Comparison of ENCODE assay signal across 12 cellular contexts in the genomic region with DNA sequence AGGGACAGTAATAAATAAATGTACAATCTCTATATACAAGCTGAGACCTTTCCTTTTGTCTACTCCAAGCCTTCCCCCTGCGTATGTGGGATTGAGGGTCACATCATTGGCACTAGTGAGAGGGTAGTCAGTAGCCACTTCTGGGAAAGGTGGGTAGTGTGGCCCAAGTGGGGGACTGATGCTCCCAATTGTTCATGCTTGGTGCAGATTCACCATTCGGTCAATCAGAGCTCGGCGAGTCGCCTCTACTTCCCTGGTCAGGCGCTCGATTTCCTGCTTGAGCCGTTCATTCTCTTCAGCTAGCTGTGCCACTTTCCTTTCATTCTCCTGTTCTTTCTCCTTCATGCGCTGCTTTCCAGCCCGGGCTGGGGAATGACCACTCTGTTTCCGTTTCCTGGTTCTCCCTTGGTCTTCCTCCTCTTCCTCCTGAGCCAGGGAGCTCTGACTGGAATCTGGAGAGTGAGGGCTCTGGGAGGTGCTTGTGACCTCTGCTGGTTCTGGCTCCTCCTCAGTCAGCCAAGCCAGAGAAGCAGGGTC. TPM values are rescaled to one million over a fixed set of nuclear protein-coding genes. Genes with fewer than 3 reads are reported as not detected.
A peak's percentile ranks its signal among the peaks of the same experiment; 100 is the strongest.
DNase-seq lines count a peak whose midpoint lies in the region; ATAC-seq, FAIRE-seq and TF ChIP-seq lines count a peak whose summit lies in the region.
"Had no signal": no experiment of that assay in that cellular context is flagged by ENCODE, and none has a peak within 500 bp of the region (broad histone marks: within the 10 kb centered on the region; RNA-seq: fewer than 3 reads in every experiment).

No MANE protein-coding gene starts in this region.

- POLR2A ChIA-PET in AG04450 (lab: Yijun Ruan, JAX), result interaction anchor here (0.6 kb wide), 2 partner anchors 10 to 53 kb away, joined by 4 read pairs; no protein-coding TSS in a partner anchor
- POLR2A ChIA-PET in naive thymus-derived CD8-positive, alpha-beta T cell (lab: Charles Lee), result interaction anchor here (1.0 to 8.6 kb wide), 3 partner anchors 9 to 38 kb away, joined by 3 to 135 read pairs (median 5); partner anchors contain the start of gene ARHGAP9

- CTCF ChIA-PET in AG04450 (lab: Charles Lee), result interaction anchor here (1.2 to 1.8 kb wide), 2 partner anchors 58 to 67 kb away, joined by 3 to 5 read pairs; no protein-coding TSS in a partner anchor

- H3K79me2 ChIP-seq in GM23338 (replicated peaks; ENCODE audit: insufficient read depth) (peaks cover 26% of the 10 kb centered on the region), astrocyte (ENCODE audit: insufficient read depth, low read length) (peaks cover 38% of the 10 kb centered on the region), neural progenitor cell (ENCODE audit: low read depth) (peaks cover 11% of the 10 kb centered on the region)

- H3F3A ChIP-seq in GM23338 (replicated peaks; ENCODE audit: low read depth) (peaks cover 86% of the 10 kb centered on the region), neural progenitor cell (ENCODE audit: low read depth) (peaks cover 37% of the 10 kb centered on the region)

- no peak overlapping the region for H2AFZ ChIP-seq in GM23338
- H2AFZ ChIP-seq in astrocyte (ENCODE audit: low read depth, low read length), result no peak overlapping the region
- H2AFZ ChIP-seq in neural progenitor cell (replicated peaks), result no peak overlapping the region

- peaks cover 29% of the 10 kb centered on the region for H3K4me1 Mint-ChIP-seq in GM23338
- peaks cover 36% of the 10 kb centered on the region for H3K4me1 Mint-ChIP-seq in astrocyte (ENCODE audit: low read depth, unreplicated experiment)
- peaks cover 25 to 50% (median 37%) of the 10 kb centered on the region in 4 donors for H3K4me1 Mint-ChIP-seq in naive thymus-derived CD8-positive, alpha-beta T cell
- H3K4me1 Mint-ChIP-seq in neural progenitor cell, result peaks cover 24% of the 10 kb centered on the region

- peaks cover 5% of the 10 kb centered on the region; the same call in 1 of the 2 replicates for H3K9me3 ChIP-seq in AG04450 (ENCODE audit: control insufficient read depth, insufficient read depth, low read length)
- no peaks in the 10 kb centered on the region for H3K9me3 ChIP-seq in astrocyte (ENCODE audit: insufficient read depth, low read depth, low read length)
- H3K9me3 ChIP-seq in neural progenitor cell (ENCODE audit: low read depth), result no peaks in the 10 kb centered on the region

- H3K9me3 Mint-ChIP-seq in GM23338 (no peaks in the 10 kb centered on the region), astrocyte (ENCODE audit: unreplicated experiment) (no peaks in the 10 kb centered on the region), neural progenitor cell (no peaks in the 10 kb centered on the region)
- no peaks in the 10 kb centered on the region for H3K9me3 Mint-ChIP-seq in naive thymus-derived CD8-positive, alpha-beta T cell

- no peaks in the 10 kb centered on the region for H3K9me2 ChIP-seq in GM23338 (ENCODE audit: insufficient read depth)

- H3K4me2 ChIP-seq in GM23338 (no peak overlapping the region), astrocyte (ENCODE audit: low read length) (no peak overlapping the region), neural progenitor cell (no peak overlapping the region)

- TF ChIP-seq CTCF in AG04450 (IDR thresholded peaks at IDR 0.05; ENCODE audit: low read depth, low read length), result no peak
- no peak for TF ChIP-seq CTCF in GM23338 (conservative IDR thresholded peaks at IDR 0.05; ENCODE audit: low read depth in 2 of 2)
- no peak for TF ChIP-seq CTCF in astrocyte (IDR thresholded peaks at IDR 0.05; ENCODE audit: insufficient read depth, low read depth, low read length)
- TF ChIP-seq CTCF in neural progenitor cell (IDR thresholded peaks at IDR 0.05), result no peak

- no peak for FAIRE-seq in astrocyte (lab: Jason Lieb, UNC)
- FAIRE-seq: islet of Langerhans, TTC549 had no signal

- peaks cover 44% of the 10 kb centered on the region for H4K20me1 ChIP-seq in GM23338 (replicated peaks; ENCODE audit: insufficient read depth)
- peaks cover 78% of the 10 kb centered on the region for H4K20me1 ChIP-seq in astrocyte (ENCODE audit: insufficient read depth, low read length)
- peaks cover 28% of the 10 kb centered on the region for H4K20me1 ChIP-seq in neural progenitor cell (ENCODE audit: low read depth)

- peak overlapping the region; percentile 4 for H3K27ac ChIP-seq in AG04450 (ENCODE audit: low read depth, low read length)
- H3K27ac ChIP-seq in GM23338 (ENCODE audit: low read depth), result peak overlapping the region; percentile 98
- H3K27ac ChIP-seq in astrocyte (ENCODE audit: low read depth, low read length), result no peak overlapping the region
- H3K27ac ChIP-seq in neural progenitor cell, result no peak overlapping the region

- peaks cover 25% of the 10 kb centered on the region for H3K4me1 ChIP-seq in GM23338 (ENCODE audit: insufficient read depth)
- H3K4me1 ChIP-seq in astrocyte (ENCODE audit: insufficient read depth, low read length), result peaks cover 31% of the 10 kb centered on the region
- H3K4me1 ChIP-seq in neural progenitor cell, result peaks cover 18% of the 10 kb centered on the region

- H3K4me3 Mint-ChIP-seq in GM23338, result no peak overlapping the region
- peak overlapping the region; percentile 46 for H3K4me3 Mint-ChIP-seq in astrocyte (ENCODE audit: unreplicated experiment)
- peak overlapping the region in 1 of 10 donors; percentile 14 for H3K4me3 Mint-ChIP-seq in naive thymus-derived CD8-positive, alpha-beta T cell
- H3K4me3 Mint-ChIP-seq in neural progenitor cell, result no peak overlapping the region

- H3K4me3 ChIP-seq in AG04450 (ENCODE audit: low read depth, low read length) (no peak overlapping the region), GM23338 (no peak overlapping the region), astrocyte (ENCODE audit: insufficient read depth, low read depth, low read length) (no peak overlapping the region), neural progenitor cell (no peak overlapping the region)

- peaks cover 33% of the 10 kb centered on the region for H3K27me3 Mint-ChIP-seq in GM23338 (ENCODE audit: insufficient read depth, low read depth, poor library complexity)
- H3K27me3 Mint-ChIP-seq in astrocyte (ENCODE audit: low read depth, unreplicated experiment), result no peaks in the 10 kb centered on the region
- H3K27me3 Mint-ChIP-seq in naive thymus-derived CD8-positive, alpha-beta T cell, result no peaks in the 10 kb centered on the region
- H3K27me3 Mint-ChIP-seq in neural progenitor cell (ENCODE audit: insufficient read depth, low read depth), result peaks cover 7% of the 10 kb centered on the region

- H3K9ac ChIP-seq in astrocyte (ENCODE audit: low read length), result peak overlapping the region; percentile 24
- H3K9ac ChIP-seq in neural progenitor cell, result no peak overlapping the region

- H3K27me3 ChIP-seq in AG04450 (ENCODE audit: control insufficient read depth, insufficient read depth, low read length) (no peaks in the 10 kb centered on the region), GM23338 (ENCODE audit: insufficient read depth) (no peaks in the 10 kb centered on the region), astrocyte (ENCODE audit: insufficient read depth, low read length) (no peaks in the 10 kb centered on the region), neural progenitor cell (no peaks in the 10 kb centered on the region)

- H3K36me3 ChIP-seq in GM23338 (ENCODE audit: insufficient read depth) (peaks cover 61% of the 10 kb centered on the region), astrocyte (ENCODE audit: insufficient read depth, low read length) (peaks cover 54% of the 10 kb centered on the region), neural progenitor cell (peaks cover 10% of the 10 kb centered on the region)

- DNase-seq in AG04450 (ENCODE audit: low read depth, low spot score), result no peak
- DNase-seq in GM23338 (ENCODE audit: low spot score), result no peak
- no peak for DNase-seq in astrocyte (ENCODE audit: low read depth)
- DNase-seq in naive thymus-derived CD8-positive, alpha-beta T cell, result no peak
- DNase-seq in KBM-7, result no peak
- no peak for DNase-seq in retina
- DNase-seq in neural progenitor cell (ENCODE audit: low spot score), result no peak
- no peak for DNase-seq in mesenteric fat pad (ENCODE audit: low spot score)
- DNase-seq: activated gamma-delta T cell treated with Interleukin-2 at 50 U/mL for 16 hours, NCI-H1930 had no signal

- H3K27ac Mint-ChIP-seq in GM23338 (peak overlapping the region; percentile 60), astrocyte (ENCODE audit: unreplicated experiment) (peak overlapping the region; percentile 80), neural progenitor cell (no peak overlapping the region)
- peak overlapping the region in 9 of 10 donors; percentile 4 to 100 (median 77) for H3K27ac Mint-ChIP-seq in naive thymus-derived CD8-positive, alpha-beta T cell

- ATAC-seq in GM23338, result no peak
- no peak for ATAC-seq in naive thymus-derived CD8-positive, alpha-beta T cell

- peaks cover 79% of the 10 kb centered on the region for H3K36me3 Mint-ChIP-seq in GM23338 (ENCODE audit: low read depth)
- peaks cover 48% of the 10 kb centered on the region for H3K36me3 Mint-ChIP-seq in astrocyte (ENCODE audit: low read depth, unreplicated experiment)
- peaks cover 4 to 78% (median 28%) of the 10 kb centered on the region in 3 donors for H3K36me3 Mint-ChIP-seq in naive thymus-derived CD8-positive, alpha-beta T cell
- H3K36me3 Mint-ChIP-seq in neural progenitor cell, result peaks cover 44% of the 10 kb centered on the region

- in situ Hi-C loops in KBM-7 (cut with MboI; ENCODE audit: low pct_unique_long_range_greater_than_20kb, low sequenced_read_pairs), result no loop called here

RNA-seq across cellular contexts. Expression of gene DDIT3, which starts 3.6 kb away (rescaled TPM):
- polyA plus RNA-seq in AG04450 (2011; rRNA removed) (64.9 and 69.0 TPM in 2 replicates), GM23338 (2016; fragmentation: Nextera tagmentation; extraction: Ambion mirVana) (11.7 and 12.5 TPM in 2 replicates)
- polyA minus RNA-seq in AG04450 (2011; rRNA and poly(A)+ RNA removed), result 28.6 and 30.8 TPM in 2 replicates
- total RNA-seq in GM23338 (2014; rRNA removed; shearing (Covaris generic)), result 3.9 and 4.1 TPM in 2 replicates
- total RNA-seq in astrocyte (42.6 and 45.1 TPM in 2 replicates), neural progenitor cell (ENCODE audit: low replicate concordance) (2.3 and 4.3 TPM in 2 replicates), mesenteric fat pad (32.2 TPM)
- total RNA-seq in naive thymus-derived CD8-positive, alpha-beta T cell, result 10 to 100 TPM; 88.0 to 89.5 TPM
- polyA plus RNA-seq in naive thymus-derived CD8-positive, alpha-beta T cell, result 10 to 100 TPM; 13.1 to 18.7 (median 15.5) TPM

RNA-seq across cellular contexts. Expression of gene MBD6, which starts 5.9 kb away (rescaled TPM):
- 3.3 and 4.9 TPM in 2 replicates for polyA plus RNA-seq in AG04450 (2011; rRNA removed)
- 7.4 and 7.5 TPM in 2 replicates for polyA minus RNA-seq in AG04450 (2011; rRNA and poly(A)+ RNA removed)
- total RNA-seq in GM23338 (2014; rRNA removed; shearing (Covaris generic)), result 12.5 and 16.9 TPM in 2 replicates
- 17.1 and 18.3 TPM in 2 replicates for polyA plus RNA-seq in GM23338 (2016; fragmentation: Nextera tagmentation; extraction: Ambion mirVana)
- total RNA-seq in astrocyte, result 55.3 and 58.5 TPM in 2 replicates
- total RNA-seq in naive thymus-derived CD8-positive, alpha-beta T cell, result 100 to 1,000 TPM in 1 of 2 experiments, 10 to 100 TPM in 1; 98.5 to 104 TPM
- 1 to 10 TPM in 2 of 3 donors, under 1 TPM in 1; 0.38 to 2.5 (median 2.1) TPM for polyA plus RNA-seq in naive thymus-derived CD8-positive, alpha-beta T cell
- total RNA-seq in neural progenitor cell (ENCODE audit: low replicate concordance), result 3.6 and 5.4 TPM in 2 replicates
- 66.0 TPM for total RNA-seq in mesenteric fat pad

RNA-seq across cellular contexts. Expression of gene MARS1, which starts 28.8 kb away (rescaled TPM):
- 236 and 252 TPM in 2 replicates for polyA plus RNA-seq in AG04450 (2011; rRNA removed)
- 230 and 259 TPM in 2 replicates for polyA minus RNA-seq in AG04450 (2011; rRNA and poly(A)+ RNA removed)
- 247 and 266 TPM in 2 replicates for total RNA-seq in GM23338 (2014; rRNA removed; shearing (Covaris generic))
- 351 and 389 TPM in 2 replicates for polyA plus RNA-seq in GM23338 (2016; fragmentation: Nextera tagmentation; extraction: Ambion mirVana)
- total RNA-seq in astrocyte, result 351 and 384 TPM in 2 replicates
- 100 to 1,000 TPM; 368 to 386 TPM for total RNA-seq in naive thymus-derived CD8-positive, alpha-beta T cell
- polyA plus RNA-seq in naive thymus-derived CD8-positive, alpha-beta T cell, result 10 to 100 TPM; 81.0 to 93.5 (median 91.9) TPM
- 109 and 116 TPM in 2 replicates for total RNA-seq in neural progenitor cell (ENCODE audit: low replicate concordance)
- total RNA-seq in mesenteric fat pad, result 145 TPM

RNA-seq across cellular contexts. Expression of gene DCTN2, which starts 30.3 kb away (rescaled TPM):
- polyA plus RNA-seq in AG04450 (2011; rRNA removed) (146 and 160 TPM in 2 replicates), GM23338 (2016; fragmentation: Nextera tagmentation; extraction: Ambion mirVana) (56.1 and 62.3 TPM in 2 replicates)
- polyA minus RNA-seq in AG04450 (2011; rRNA and poly(A)+ RNA removed), result 125 and 146 TPM in 2 replicates
- 134 and 157 TPM in 2 replicates for total RNA-seq in GM23338 (2014; rRNA removed; shearing (Covaris generic))
- total RNA-seq in astrocyte (94.5 and 107 TPM in 2 replicates), neural progenitor cell (ENCODE audit: low replicate concordance) (147 and 192 TPM in 2 replicates), mesenteric fat pad (106 TPM)
- total RNA-seq in naive thymus-derived CD8-positive, alpha-beta T cell, result 10 to 100 TPM; 69.0 to 70.5 TPM
- polyA plus RNA-seq in naive thymus-derived CD8-positive, alpha-beta T cell, result 10 to 100 TPM; 60.6 to 67.8 (median 67.7) TPM

RNA-seq across cellular contexts. Expression of gene KIF5A, which starts 33.2 kb away (rescaled TPM):
- polyA plus RNA-seq in AG04450 (2011; rRNA removed), result 0.38 and 0.45 TPM in 2 replicates
- polyA minus RNA-seq in AG04450 (2011; rRNA and poly(A)+ RNA removed), result 0.52 and 0.97 TPM in 2 replicates
- 16.5 and 21.3 TPM in 2 replicates for total RNA-seq in GM23338 (2014; rRNA removed; shearing (Covaris generic))
- 9.1 and 11.1 TPM in 2 replicates for polyA plus RNA-seq in GM23338 (2016; fragmentation: Nextera tagmentation; extraction: Ambion mirVana)
- 7.2 and 8.6 TPM in 2 replicates for total RNA-seq in astrocyte
- 1 to 10 TPM; 1.5 to 2.3 TPM for total RNA-seq in naive thymus-derived CD8-positive, alpha-beta T cell
- under 1 TPM in 2 of 3 donors, not detected in 1; 0.17 to 0.20 TPM for polyA plus RNA-seq in naive thymus-derived CD8-positive, alpha-beta T cell
- total RNA-seq in neural progenitor cell (ENCODE audit: low replicate concordance), result 7.9 and 8.6 TPM in 2 replicates
- not detected for total RNA-seq in mesenteric fat pad

Comparison
In these comparisons a context has a peak if more than half of its experiments do, and no peak if none do; other contexts are left out.
1. H3K27ac ChIP-seq: peak in AG04450 (single experiment) and GM23338 (single experiment); none in astrocyte (single experiment) and neural progenitor cell (single experiment).